ENCODE assay signal across 1 cellular context in the genomic region with DNA sequence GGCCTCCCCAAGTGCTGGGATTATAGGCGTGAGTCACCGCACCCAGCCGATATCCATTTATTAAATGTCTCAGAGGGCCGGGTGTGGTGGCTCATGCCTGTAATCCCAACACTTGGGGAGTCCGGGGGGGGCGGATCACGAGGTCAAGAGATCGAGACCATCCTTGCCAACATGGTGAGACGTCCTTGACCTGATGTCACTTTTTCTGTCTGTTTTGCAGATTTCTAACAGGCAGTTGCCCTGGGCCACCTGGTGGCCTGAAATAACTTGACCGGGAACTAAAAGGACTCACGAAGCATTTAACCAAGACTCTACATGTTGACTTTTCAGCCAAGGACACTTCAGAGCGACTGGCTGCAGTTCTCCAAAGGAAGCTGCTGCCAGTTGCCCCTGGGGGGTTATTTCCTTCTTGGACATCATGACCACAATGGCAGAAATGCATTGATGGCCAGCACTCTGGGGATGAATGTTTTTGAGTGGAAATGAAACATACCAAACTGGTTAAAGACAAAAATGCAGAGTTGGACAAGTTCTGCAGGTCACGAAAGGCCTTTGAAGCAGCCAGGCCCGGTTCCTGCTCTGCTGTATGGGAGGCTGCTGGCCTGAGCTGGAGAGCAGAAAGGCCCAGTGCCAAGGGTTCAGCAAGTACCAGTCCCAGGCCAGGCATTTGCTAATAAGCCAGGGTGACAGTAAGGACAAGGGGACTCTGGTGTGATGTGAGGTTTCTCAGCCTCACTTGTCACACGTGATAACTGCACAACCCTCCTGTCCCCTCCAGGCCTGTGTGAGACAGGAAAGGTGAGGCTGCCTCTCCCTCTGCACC.
TF ChIP-seq lines count a peak whose summit lies in the region.

No MANE protein-coding gene starts in this region.

TF ChIP-seq in HepG2, 621 proteins besides CTCF, POLR2A, EP300 and RAD21 (continued from another document):
- TF ChIP-seq, protein P1, sequence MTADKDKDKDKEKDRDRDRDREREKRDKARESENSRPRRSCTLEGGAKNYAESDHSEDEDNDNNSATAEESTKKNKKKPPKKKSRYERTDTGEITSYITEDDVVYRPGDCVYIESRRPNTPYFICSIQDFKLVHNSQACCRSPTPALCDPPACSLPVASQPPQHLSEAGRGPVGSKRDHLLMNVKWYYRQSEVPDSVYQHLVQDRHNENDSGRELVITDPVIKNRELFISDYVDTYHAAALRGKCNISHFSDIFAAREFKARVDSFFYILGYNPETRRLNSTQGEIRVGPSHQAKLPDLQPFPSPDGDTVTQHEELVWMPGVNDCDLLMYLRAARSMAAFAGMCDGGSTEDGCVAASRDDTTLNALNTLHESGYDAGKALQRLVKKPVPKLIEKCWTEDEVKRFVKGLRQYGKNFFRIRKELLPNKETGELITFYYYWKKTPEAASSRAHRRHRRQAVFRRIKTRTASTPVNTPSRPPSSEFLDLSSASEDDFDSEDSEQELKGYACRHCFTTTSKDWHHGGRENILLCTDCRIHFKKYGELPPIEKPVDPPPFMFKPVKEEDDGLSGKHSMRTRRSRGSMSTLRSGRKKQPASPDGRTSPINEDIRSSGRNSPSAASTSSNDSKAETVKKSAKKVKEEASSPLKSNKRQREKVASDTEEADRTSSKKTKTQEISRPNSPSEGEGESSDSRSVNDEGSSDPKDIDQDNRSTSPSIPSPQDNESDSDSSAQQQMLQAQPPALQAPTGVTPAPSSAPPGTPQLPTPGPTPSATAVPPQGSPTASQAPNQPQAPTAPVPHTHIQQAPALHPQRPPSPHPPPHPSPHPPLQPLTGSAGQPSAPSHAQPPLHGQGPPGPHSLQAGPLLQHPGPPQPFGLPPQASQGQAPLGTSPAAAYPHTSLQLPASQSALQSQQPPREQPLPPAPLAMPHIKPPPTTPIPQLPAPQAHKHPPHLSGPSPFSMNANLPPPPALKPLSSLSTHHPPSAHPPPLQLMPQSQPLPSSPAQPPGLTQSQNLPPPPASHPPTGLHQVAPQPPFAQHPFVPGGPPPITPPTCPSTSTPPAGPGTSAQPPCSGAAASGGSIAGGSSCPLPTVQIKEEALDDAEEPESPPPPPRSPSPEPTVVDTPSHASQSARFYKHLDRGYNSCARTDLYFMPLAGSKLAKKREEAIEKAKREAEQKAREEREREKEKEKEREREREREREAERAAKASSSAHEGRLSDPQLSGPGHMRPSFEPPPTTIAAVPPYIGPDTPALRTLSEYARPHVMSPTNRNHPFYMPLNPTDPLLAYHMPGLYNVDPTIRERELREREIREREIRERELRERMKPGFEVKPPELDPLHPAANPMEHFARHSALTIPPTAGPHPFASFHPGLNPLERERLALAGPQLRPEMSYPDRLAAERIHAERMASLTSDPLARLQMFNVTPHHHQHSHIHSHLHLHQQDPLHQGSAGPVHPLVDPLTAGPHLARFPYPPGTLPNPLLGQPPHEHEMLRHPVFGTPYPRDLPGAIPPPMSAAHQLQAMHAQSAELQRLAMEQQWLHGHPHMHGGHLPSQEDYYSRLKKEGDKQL (CRISPR knock-in tag; IDR thresholded peaks at IDR 0.05; ENCODE audit: low read depth), result no peak
- TF ChIP-seq NR2C2 (CRISPR knock-in tag; IDR thresholded peaks at IDR 0.05; ENCODE audit: borderline replicate concordance) (peak; percentile 20; the same call in 1 of the 2 replicates), ZFP37 (CRISPR knock-in tag; IDR thresholded peaks at IDR 0.05; ENCODE audit: borderline replicate concordance) (no peak), HNF4A (CRISPR knock-in tag; IDR thresholded peaks at IDR 0.05) (peak; percentile 16; the same call in 1 of the 2 replicates), ZNF224 (CRISPR knock-in tag; IDR thresholded peaks at IDR 0.05) (no peak), EHMT2 (IDR thresholded peaks at IDR 0.05; ENCODE audit: borderline replicate concordance, low read depth, low read length) (no peak), SMARCE1 (IDR thresholded peaks at IDR 0.05; ENCODE audit: borderline replicate concordance) (no peak), ZSCAN21 (CRISPR knock-in tag; IDR thresholded peaks at IDR 0.05; ENCODE audit: borderline replicate concordance) (no peak), SALL2 (CRISPR knock-in tag; IDR thresholded peaks at IDR 0.05) (no peak), ZNF713 (CRISPR knock-in tag; IDR thresholded peaks at IDR 0.05) (no peak), FLYWCH1 (CRISPR knock-in tag; IDR thresholded peaks at IDR 0.05) (no peak), FOXA3 (CRISPR knock-in tag; IDR thresholded peaks at IDR 0.05) (no peak), ZSCAN20 (CRISPR knock-in tag; IDR thresholded peaks at IDR 0.05; ENCODE audit: borderline replicate concordance) (no peak), HOXA3 (CRISPR knock-in tag; IDR thresholded peaks at IDR 0.05) (no peak), ZNF724P (CRISPR knock-in tag; IDR thresholded peaks at IDR 0.05; ENCODE audit: borderline replicate concordance) (no peak), SOX5 (CRISPR knock-in tag; IDR thresholded peaks at IDR 0.05; ENCODE audit: borderline replicate concordance) (no peak), RXRA (CRISPR knock-in tag; IDR thresholded peaks at IDR 0.05) (peak; percentile 26; the same call in 1 of the 2 replicates), RXRB (CRISPR knock-in tag; IDR thresholded peaks at IDR 0.05; ENCODE audit: borderline replicate concordance) (peak; percentile 72), THAP11 (CRISPR knock-in tag; IDR thresholded peaks at IDR 0.05) (0 out of 2 replicates have a peak, but pooled peaks have one; percentile 23), ATF7-NPFF (CRISPR knock-in tag; IDR thresholded peaks at IDR 0.05; ENCODE audit: low read depth) (no peak), IKZF1 (IDR thresholded peaks at IDR 0.05) (no peak), MEF2D (CRISPR knock-in tag; IDR thresholded peaks at IDR 0.05) (no peak), TEAD3 (CRISPR knock-in tag; optimal IDR thresholded peaks at IDR 0.05; ENCODE audit: borderline replicate concordance) (no peak), ZNF143 (CRISPR knock-in tag; IDR thresholded peaks at IDR 0.05) (no peak)
- TF ChIP-seq, protein P2, sequence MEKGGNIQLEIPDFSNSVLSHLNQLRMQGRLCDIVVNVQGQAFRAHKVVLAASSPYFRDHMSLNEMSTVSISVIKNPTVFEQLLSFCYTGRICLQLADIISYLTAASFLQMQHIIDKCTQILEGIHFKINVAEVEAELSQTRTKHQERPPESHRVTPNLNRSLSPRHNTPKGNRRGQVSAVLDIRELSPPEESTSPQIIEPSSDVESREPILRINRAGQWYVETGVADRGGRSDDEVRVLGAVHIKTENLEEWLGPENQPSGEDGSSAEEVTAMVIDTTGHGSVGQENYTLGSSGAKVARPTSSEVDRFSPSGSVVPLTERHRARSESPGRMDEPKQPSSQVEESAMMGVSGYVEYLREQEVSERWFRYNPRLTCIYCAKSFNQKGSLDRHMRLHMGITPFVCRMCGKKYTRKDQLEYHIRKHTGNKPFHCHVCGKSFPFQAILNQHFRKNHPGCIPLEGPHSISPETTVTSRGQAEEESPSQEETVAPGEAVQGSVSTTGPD (CRISPR knock-in tag; IDR thresholded peaks at IDR 0.05), result peak; percentile 55; the same call in 1 of the 2 replicates
- TF ChIP-seq, protein P3, sequence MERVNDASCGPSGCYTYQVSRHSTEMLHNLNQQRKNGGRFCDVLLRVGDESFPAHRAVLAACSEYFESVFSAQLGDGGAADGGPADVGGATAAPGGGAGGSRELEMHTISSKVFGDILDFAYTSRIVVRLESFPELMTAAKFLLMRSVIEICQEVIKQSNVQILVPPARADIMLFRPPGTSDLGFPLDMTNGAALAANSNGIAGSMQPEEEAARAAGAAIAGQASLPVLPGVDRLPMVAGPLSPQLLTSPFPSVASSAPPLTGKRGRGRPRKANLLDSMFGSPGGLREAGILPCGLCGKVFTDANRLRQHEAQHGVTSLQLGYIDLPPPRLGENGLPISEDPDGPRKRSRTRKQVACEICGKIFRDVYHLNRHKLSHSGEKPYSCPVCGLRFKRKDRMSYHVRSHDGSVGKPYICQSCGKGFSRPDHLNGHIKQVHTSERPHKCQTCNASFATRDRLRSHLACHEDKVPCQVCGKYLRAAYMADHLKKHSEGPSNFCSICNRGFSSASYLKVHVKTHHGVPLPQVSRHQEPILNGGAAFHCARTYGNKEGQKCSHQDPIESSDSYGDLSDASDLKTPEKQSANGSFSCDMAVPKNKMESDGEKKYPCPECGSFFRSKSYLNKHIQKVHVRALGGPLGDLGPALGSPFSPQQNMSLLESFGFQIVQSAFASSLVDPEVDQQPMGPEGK (CRISPR knock-in tag; IDR thresholded peaks at IDR 0.05), result peak; percentile 67
- TF ChIP-seq, protein P4, sequence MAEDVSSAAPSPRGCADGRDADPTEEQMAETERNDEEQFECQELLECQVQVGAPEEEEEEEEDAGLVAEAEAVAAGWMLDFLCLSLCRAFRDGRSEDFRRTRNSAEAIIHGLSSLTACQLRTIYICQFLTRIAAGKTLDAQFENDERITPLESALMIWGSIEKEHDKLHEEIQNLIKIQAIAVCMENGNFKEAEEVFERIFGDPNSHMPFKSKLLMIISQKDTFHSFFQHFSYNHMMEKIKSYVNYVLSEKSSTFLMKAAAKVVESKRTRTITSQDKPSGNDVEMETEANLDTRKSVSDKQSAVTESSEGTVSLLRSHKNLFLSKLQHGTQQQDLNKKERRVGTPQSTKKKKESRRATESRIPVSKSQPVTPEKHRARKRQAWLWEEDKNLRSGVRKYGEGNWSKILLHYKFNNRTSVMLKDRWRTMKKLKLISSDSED (CRISPR knock-in tag; IDR thresholded peaks at IDR 0.05), result no peak
- TF ChIP-seq, protein P5, sequence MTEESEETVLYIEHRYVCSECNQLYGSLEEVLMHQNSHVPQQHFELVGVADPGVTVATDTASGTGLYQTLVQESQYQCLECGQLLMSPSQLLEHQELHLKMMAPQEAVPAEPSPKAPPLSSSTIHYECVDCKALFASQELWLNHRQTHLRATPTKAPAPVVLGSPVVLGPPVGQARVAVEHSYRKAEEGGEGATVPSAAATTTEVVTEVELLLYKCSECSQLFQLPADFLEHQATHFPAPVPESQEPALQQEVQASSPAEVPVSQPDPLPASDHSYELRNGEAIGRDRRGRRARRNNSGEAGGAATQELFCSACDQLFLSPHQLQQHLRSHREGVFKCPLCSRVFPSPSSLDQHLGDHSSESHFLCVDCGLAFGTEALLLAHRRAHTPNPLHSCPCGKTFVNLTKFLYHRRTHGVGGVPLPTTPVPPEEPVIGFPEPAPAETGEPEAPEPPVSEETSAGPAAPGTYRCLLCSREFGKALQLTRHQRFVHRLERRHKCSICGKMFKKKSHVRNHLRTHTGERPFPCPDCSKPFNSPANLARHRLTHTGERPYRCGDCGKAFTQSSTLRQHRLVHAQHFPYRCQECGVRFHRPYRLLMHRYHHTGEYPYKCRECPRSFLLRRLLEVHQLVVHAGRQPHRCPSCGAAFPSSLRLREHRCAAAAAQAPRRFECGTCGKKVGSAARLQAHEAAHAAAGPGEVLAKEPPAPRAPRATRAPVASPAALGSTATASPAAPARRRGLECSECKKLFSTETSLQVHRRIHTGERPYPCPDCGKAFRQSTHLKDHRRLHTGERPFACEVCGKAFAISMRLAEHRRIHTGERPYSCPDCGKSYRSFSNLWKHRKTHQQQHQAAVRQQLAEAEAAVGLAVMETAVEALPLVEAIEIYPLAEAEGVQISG (CRISPR knock-in tag; IDR thresholded peaks at IDR 0.05), result 0 out of 2 replicates have a peak, but pooled peaks have one; percentile 21
- TF ChIP-seq, protein P6, sequence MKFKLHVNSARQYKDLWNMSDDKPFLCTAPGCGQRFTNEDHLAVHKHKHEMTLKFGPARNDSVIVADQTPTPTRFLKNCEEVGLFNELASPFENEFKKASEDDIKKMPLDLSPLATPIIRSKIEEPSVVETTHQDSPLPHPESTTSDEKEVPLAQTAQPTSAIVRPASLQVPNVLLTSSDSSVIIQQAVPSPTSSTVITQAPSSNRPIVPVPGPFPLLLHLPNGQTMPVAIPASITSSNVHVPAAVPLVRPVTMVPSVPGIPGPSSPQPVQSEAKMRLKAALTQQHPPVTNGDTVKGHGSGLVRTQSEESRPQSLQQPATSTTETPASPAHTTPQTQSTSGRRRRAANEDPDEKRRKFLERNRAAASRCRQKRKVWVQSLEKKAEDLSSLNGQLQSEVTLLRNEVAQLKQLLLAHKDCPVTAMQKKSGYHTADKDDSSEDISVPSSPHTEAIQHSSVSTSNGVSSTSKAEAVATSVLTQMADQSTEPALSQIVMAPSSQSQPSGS (CRISPR knock-in tag; IDR thresholded peaks at IDR 0.05), result no peak
